8 cellular contexts compared by ENCODE assay signal in the genomic region with DNA sequence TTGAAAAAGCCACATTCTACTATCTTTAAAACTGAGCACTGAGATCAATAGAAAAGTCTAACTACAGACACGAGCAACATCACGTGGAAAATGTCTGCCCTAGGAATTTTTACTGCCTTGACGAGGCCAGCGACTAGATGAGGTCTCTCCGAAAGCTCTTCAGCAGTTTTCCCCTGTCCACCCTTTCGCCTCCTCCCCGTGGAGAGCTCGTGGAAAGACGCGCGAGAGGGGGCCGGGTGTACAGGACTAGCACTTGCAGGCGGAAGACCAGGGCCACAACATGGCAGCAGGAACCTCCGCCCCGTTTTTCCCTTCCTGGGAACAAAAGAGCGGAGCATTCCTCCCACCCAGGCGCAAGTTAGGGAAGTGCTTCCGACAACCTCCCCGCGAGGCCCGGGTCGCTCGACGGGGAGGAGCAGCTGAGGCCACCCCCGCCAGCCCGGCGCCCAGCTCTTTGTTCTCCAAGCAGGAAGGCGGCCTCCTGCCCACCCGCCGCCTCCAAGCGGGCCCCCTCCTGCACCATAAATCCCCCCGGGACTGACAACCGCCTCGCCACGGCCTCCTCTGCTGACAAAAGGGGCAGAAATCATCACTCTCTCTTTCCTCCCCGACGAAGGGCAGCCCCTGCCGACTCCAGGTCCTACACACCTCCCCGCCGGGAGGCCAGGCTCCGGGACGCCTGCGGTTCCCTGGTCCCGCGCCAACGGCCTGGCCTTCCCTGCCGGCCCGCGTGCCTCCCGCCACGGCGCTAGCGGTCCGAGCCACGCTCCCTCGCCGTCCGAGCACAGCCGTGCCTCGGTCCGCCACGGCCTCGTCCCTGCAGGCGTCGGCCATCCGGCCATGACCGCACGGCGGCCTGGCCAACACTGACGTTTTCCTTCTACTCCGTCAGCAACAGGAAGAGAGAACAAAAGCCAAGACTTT. TPM values are rescaled to one million over a fixed set of nuclear protein-coding genes. Genes with fewer than 3 reads are reported as not detected.
A peak's percentile ranks its signal among the peaks of the same experiment; 100 is the strongest.
DNase-seq lines count a peak whose midpoint lies in the region; ATAC-seq and TF ChIP-seq lines count a peak whose summit lies in the region.

No MANE protein-coding gene starts in this region.

- peaks cover 43% of the 10 kb centered on the region for H3K36me3 Mint-ChIP-seq in HFFc6 (ENCODE audit: low read depth)
- peaks cover 19 to 28% of the 10 kb centered on the region in 2 donors for H3K36me3 Mint-ChIP-seq in naive B cell

- no peak for TF ChIP-seq CTCF in HFFc6 (IDR thresholded peaks at IDR 0.05)

- ATAC-seq in naive B cell (ENCODE audit: low read depth in 2 of 2), result peak; percentile 0
- ATAC-seq in GM19351 (IDR thresholded peaks at IDR 0.05; ENCODE audit: unreplicated experiment), result no peak

- H3K4me3 Mint-ChIP-seq in HFFc6, result peak overlapping the region; percentile 98
- peak overlapping the region; percentile 93 to 99 (median 98) for H3K4me3 Mint-ChIP-seq in naive B cell

- peak; percentile 58 for DNase-seq in G401 (ENCODE audit: low spot score)
- peak; percentile 52 for DNase-seq in HFFc6
- peak; percentile 73 for DNase-seq in NCI-H748 (lab: John Stamatoyannopoulos, UW; ENCODE audit: unreplicated experiment)
- peak; percentile 56 to 61 for DNase-seq in activated T-cell treated with anti-CD3 and anti-CD28 coated beads, Interleukin-2, amount 50 U/mL, for 48 hours
- DNase-seq in fibroblast of gingiva (ENCODE audit: low read depth), result peak; percentile 38
- peak; percentile 50 for DNase-seq in naive B cell
- peak; percentile 46 for DNase-seq in stimulated activated naive CD4-positive, alpha-beta T cell treated with Interleukin-2 at 50 U/mL for 16 hours (lab: John Stamatoyannopoulos, UW)

- H3K9me3 Mint-ChIP-seq in HFFc6 (no peaks in the 10 kb centered on the region), naive B cell (no peaks in the 10 kb centered on the region)

- in situ Hi-C loops in G401 (cut with HindIII; ENCODE audit: low sequenced_read_pairs), result no loop called here

- H3K27me3 Mint-ChIP-seq in HFFc6 (ENCODE audit: insufficient read depth), result peaks cover 12% of the 10 kb centered on the region
- H3K27me3 Mint-ChIP-seq in naive B cell, result no peaks in the 10 kb centered on the region

- peak overlapping the region; percentile 98 for H3K27ac Mint-ChIP-seq in HFFc6
- peak overlapping the region; percentile 97 to 99 (median 98) for H3K27ac Mint-ChIP-seq in naive B cell

- H3K4me1 Mint-ChIP-seq in HFFc6 (ENCODE audit: low read depth) (peaks cover 52% of the 10 kb centered on the region), naive B cell (peaks cover 30 to 47% (median 30%) of the 10 kb centered on the region in 3 donors)

RNA-seq across cellular contexts. Expression of a gene that starts 0.8 kb away (rescaled TPM):
- 592 and 772 TPM in 2 replicates for total RNA-seq in G401 (2014; rRNA removed; shearing (Covaris generic))
- 1,000 to 10,000 TPM; 1,163 to 1,334 (median 1,242) TPM for total RNA-seq in HFFc6 (2021; fragmentation: NEBNext Ultra II Directional; extraction: Animal tissue kit (Norgen Biotek cat#: 25700))
- polyA plus RNA-seq in naive B cell (ENCODE audit: low read depth in 6 of 6), result 100 to 1,000 TPM; 536 to 677 (median 589) TPM

RNA-seq across cellular contexts. Expression of a gene that starts 50.0 kb away (rescaled TPM):
- total RNA-seq in G401 (2014; rRNA removed; shearing (Covaris generic)), result 16.9 and 24.9 TPM in 2 replicates
- total RNA-seq in HFFc6 (2021; fragmentation: NEBNext Ultra II Directional; extraction: Animal tissue kit (Norgen Biotek cat#: 25700)), result 10 to 100 TPM; 24.0 to 29.0 (median 26.4) TPM
- 10 to 100 TPM; 17.1 to 46.3 (median 35.0) TPM for polyA plus RNA-seq in naive B cell (ENCODE audit: low read depth in 6 of 6)

RNA-seq across cellular contexts. Expression of a gene that starts 56.8 kb away (rescaled TPM):
- total RNA-seq in G401 (2014; rRNA removed; shearing (Covaris generic)), result 16.7 and 34.0 TPM in 2 replicates
- 10 to 100 TPM; 38.5 to 49.9 (median 44.2) TPM for total RNA-seq in HFFc6 (2021; fragmentation: NEBNext Ultra II Directional; extraction: Animal tissue kit (Norgen Biotek cat#: 25700))
- polyA plus RNA-seq in naive B cell (ENCODE audit: low read depth in 6 of 6), result 10 to 100 TPM; 29.0 to 67.9 (median 59.0) TPM
